ENCODE assay signal across 8 cellular contexts in genomic region chr11:65422104-65422632, GRCh38. TPM values are rescaled to one million over a fixed set of nuclear protein-coding genes. Genes with fewer than 3 reads are reported as not detected.
DNase-seq lines count a peak whose midpoint lies in the region; ATAC-seq and TF ChIP-seq lines count a peak whose summit lies in the region.

No MANE protein-coding gene starts in this region.

- no peaks in the 10 kb centered on the region for H3K9me3 Mint-ChIP-seq in dendritic cell treated with granulocyte-macrophage colony-stimulating factor and Interleukin-4, amounts not matched to agents 40 ng/mL and 50 ng/mL, for 4 days

- H3K36me3 ChIP-seq in DND-41 (ENCODE audit: insufficient read depth, low read length) (peaks cover 44% of the 10 kb centered on the region), liver (ENCODE audit: control insufficient read depth in 4 of 4, insufficient read depth in 3 of 4, low read depth in 1 of 4, low read length in 3 of 4) (peaks cover 0 to 2% (median 0%) of the 10 kb centered on the region in 4 donors)

- H3K27ac Mint-ChIP-seq in dendritic cell treated with granulocyte-macrophage colony-stimulating factor and Interleukin-4, amounts not matched to agents 40 ng/mL and 50 ng/mL, for 4 days, result peak overlapping the region; percentile 100

- TF ChIP-seq RAD21 in liver (IDR thresholded peaks at IDR 0.05), result no peak

- H3K27me3 ChIP-seq in DND-41 (ENCODE audit: insufficient read depth, low read length, poor library complexity) (no peaks in the 10 kb centered on the region), liver (ENCODE audit: control insufficient read depth in 4 of 4, insufficient read depth in 4 of 4, low read length in 3 of 4) (no peaks in the 10 kb centered on the region)

- H3K4me3 Mint-ChIP-seq in dendritic cell treated with granulocyte-macrophage colony-stimulating factor and Interleukin-4, amounts not matched to agents 40 ng/mL and 50 ng/mL, for 4 days, result peak overlapping the region; percentile 96

- WGBS in liver, result under 1% methylated on average over 54 of the region's 54 CpGs

- no peaks in the 10 kb centered on the region for H3K27me3 Mint-ChIP-seq in dendritic cell treated with granulocyte-macrophage colony-stimulating factor and Interleukin-4, amounts not matched to agents 40 ng/mL and 50 ng/mL, for 4 days

- peaks cover 97% of the 10 kb centered on the region for H3K79me2 ChIP-seq in DND-41 (ENCODE audit: insufficient read depth, low read length)

- peak overlapping the region; percentile 75 to 79 for H3K4me3 ChIP-seq in DND-41 (ENCODE audit: low read depth in 1 of 2, low read length in 2 of 2)
- peak overlapping the region; percentile 63 to 99 (median 73) for H3K4me3 ChIP-seq in liver (ENCODE audit: low read depth in 1 of 3, low read length in 3 of 3)

- ATAC-seq in DND-41 (ENCODE audit: insufficient read depth, low read depth) (peak; percentile 18), HG02798 (IDR thresholded peaks at IDR 0.05; ENCODE audit: poor library complexity, unreplicated experiment) (peak; percentile 41), GM18909 (IDR thresholded peaks at IDR 0.05; ENCODE audit: poor library complexity, unreplicated experiment) (no peak)

- H3K4me2 ChIP-seq in DND-41 (ENCODE audit: insufficient read depth, low read length), result peak overlapping the region; percentile 86

- H4K20me1 ChIP-seq in DND-41 (ENCODE audit: insufficient read depth, low read length), result peaks cover 45% of the 10 kb centered on the region

- intact Hi-C loops in dendritic cell treated with granulocyte-macrophage colony-stimulating factor and Interleukin-4, amounts not matched to agents 40 ng/mL and 50 ng/mL, for 4 days (cut with micrococcal nuclease), result no loop called here

- peaks cover 65% of the 10 kb centered on the region for H3K36me3 Mint-ChIP-seq in dendritic cell treated with granulocyte-macrophage colony-stimulating factor and Interleukin-4, amounts not matched to agents 40 ng/mL and 50 ng/mL, for 4 days (ENCODE audit: low read depth)

- peak overlapping the region; percentile 98 for H3K9ac ChIP-seq in DND-41 (ENCODE audit: low read depth, low read length)
- peak overlapping the region; percentile 94 to 98 for H3K9ac ChIP-seq in liver (ENCODE audit: low read depth in 1 of 2, low read length in 2 of 2)

- H3K27ac ChIP-seq in DND-41 (ENCODE audit: low read length), result peak overlapping the region; percentile 99
- H3K27ac ChIP-seq in liver (ENCODE audit: low read depth in 1 of 2, low read length in 2 of 2), result peak overlapping the region; percentile 99 to 100

- DNase-seq in DND-41 (peak; percentile 97), NCI-H510A treated with DMSO at 0.1 percent for 48 hours (lab: John Stamatoyannopoulos, UW) (peak; percentile 93)
- peak; percentile 98 for DNase-seq in activated CD4-positive, alpha-beta T cell treated with anti-CD3 and anti-CD28 coated beads, Interleukin-2, amount 50 U/mL, for 48 hours
- DNase-seq in stimulated activated CD4-positive, alpha-beta T cell treated with anti-CD3 and anti-CD28 coated beads, Interleukin-2, amount 100 ng/mL, for 4 hours (ENCODE audit: low read depth), result peak; percentile 88

- H3K4me1 ChIP-seq in DND-41 (ENCODE audit: insufficient read depth, low read length), result peaks cover 70% of the 10 kb centered on the region
- peaks cover 3 to 31% (median 13%) of the 10 kb centered on the region in 4 donors for H3K4me1 ChIP-seq in liver (ENCODE audit: control insufficient read depth in 4 of 4, insufficient read depth in 4 of 4, low read length in 3 of 4)

- peak overlapping the region; percentile 73 for H2AFZ ChIP-seq in DND-41 (ENCODE audit: low read depth, low read length)

- H3K9me3 ChIP-seq in DND-41 (ENCODE audit: insufficient read depth, low read length, severe bottlenecking), result no peaks in the 10 kb centered on the region
- H3K9me3 ChIP-seq in liver (ENCODE audit: control insufficient read depth in 4 of 4, low read length in 3 of 4), result no peaks in the 10 kb centered on the region

- peaks cover 59% of the 10 kb centered on the region for H3K4me1 Mint-ChIP-seq in dendritic cell treated with granulocyte-macrophage colony-stimulating factor and Interleukin-4, amounts not matched to agents 40 ng/mL and 50 ng/mL, for 4 days (ENCODE audit: low read depth)

- TF ChIP-seq CTCF in DND-41 (IDR thresholded peaks at IDR 0.05; ENCODE audit: borderline replicate concordance, extremely low read depth, low read length, poor library complexity, severe bottlenecking) (no peak), liver (IDR thresholded peaks at IDR 0.05; ENCODE audit: low read depth, low read length, missing input control) (no peak)

TF ChIP-seq in liver, 16 proteins besides CTCF, POLR2A, EP300 and RAD21:
- TF ChIP-seq JUND (IDR thresholded peaks at IDR 0.05) (peak in 1 of 2 donors; percentile 68), GABPA (IDR thresholded peaks at IDR 0.05 in 1 of 2, conservative IDR thresholded peaks at IDR 0.05 in 1 of 2) (peak in 1 of 2 donors; percentile 12), EGR1 (IDR thresholded peaks at IDR 0.05; ENCODE audit: low read depth in 2 of 2) (peak in 1 of 2 donors; percentile 29), RXRA (IDR thresholded peaks at IDR 0.05) (no peak), SP1 (IDR thresholded peaks at IDR 0.05) (peak; percentile 35), ATF3 (IDR thresholded peaks at IDR 0.05) (no peak)

RNA-seq across cellular contexts. Expression of gene NEAT1, which starts 0.4 kb away (rescaled TPM):
- total RNA-seq in liver, result 1,000 to 10,000 TPM in 1 of 2 donors, 10 to 100 TPM in 1; 29.6 to 1,968 TPM
- polyA plus RNA-seq in liver, result 100 to 1,000 TPM in 1 of 2 donors, 10 to 100 TPM in 1; 50.2 to 111 TPM

RNA-seq across cellular contexts. Expression of gene FRMD8, which starts 35.7 kb away (rescaled TPM):
- 10 to 100 TPM; 20.7 to 22.8 TPM for total RNA-seq in liver
- 1 to 10 TPM; 2.8 to 9.4 TPM for polyA plus RNA-seq in liver

RNA-seq across cellular contexts. Expression of gene SLC25A45, which starts 39.7 kb away (rescaled TPM):
- total RNA-seq in liver, result 1 to 10 TPM; 5.1 to 6.8 TPM
- polyA plus RNA-seq in liver, result 1 to 10 TPM; 4.5 to 5.6 TPM
